18 cellular contexts compared by ENCODE assay signal in the genomic region with DNA sequence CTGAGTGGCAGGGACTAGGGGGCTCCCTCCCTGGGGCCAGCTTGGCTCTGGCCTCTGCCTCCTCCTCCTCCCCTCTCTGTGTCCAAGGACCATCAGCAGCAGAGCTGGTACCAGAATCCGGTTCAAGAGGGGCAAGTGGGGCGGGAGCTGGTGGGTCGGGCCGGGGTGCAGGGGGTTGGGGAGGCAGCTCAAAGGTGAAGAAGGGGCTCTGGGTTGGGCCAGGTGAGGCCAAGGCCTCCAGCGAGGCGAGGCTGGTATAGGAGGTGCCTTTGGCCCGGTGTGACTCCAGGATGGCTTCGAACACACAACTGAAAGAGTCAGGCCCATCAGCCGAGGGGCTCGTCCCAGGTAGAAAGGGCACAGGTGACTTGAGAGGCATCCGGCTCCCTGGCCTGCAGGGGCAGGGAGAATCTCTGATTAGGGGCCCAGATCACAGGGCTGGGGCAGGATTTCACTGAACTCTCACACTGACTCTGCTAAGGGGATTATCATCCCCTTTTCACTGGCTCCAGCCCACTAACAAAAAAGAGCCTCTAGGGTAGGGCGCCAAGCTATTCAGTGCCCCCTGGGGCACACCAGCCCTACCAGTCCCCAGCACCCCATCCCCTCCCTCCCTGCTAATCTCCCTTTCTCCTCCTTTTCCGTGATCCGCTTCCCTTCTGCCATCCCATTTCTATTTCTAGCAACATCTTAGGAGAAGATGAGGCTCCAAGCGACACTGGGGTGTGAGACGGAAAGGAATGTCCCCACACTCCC. TPM values are rescaled to one million over a fixed set of nuclear protein-coding genes. Genes with fewer than 3 reads are reported as not detected.
"Had no signal": no experiment of that assay in that cellular context is flagged by ENCODE, and none has a peak within 500 bp of the region (broad histone marks: within the 10 kb centered on the region; RNA-seq: fewer than 3 reads in every experiment).

No MANE protein-coding gene starts in this region.

- H3K9me3 Mint-ChIP-seq: mesothelial cell of epicardium; natural killer cell treated with Interleukin-12 subunit alpha and Interleukin-12 subunit beta and Interleukin-15 and Interleukin-18, amount 100 ng/mL, for 72 hours; T-cell had no signal

- H3K27ac ChIP-seq: ascending aorta, breast epithelium, esophagus squamous epithelium, prostate gland, right atrium auricular region, stomach, testis had no signal

- H3K4me1 ChIP-seq: breast epithelium, prostate gland had no signal

- H3K27me3 ChIP-seq: testis had no signal

- ATAC-seq: SK-N-SH treated with all-trans-retinoic acid at 6 μM for 48 hours, T-cell had no signal

- H3K27ac Mint-ChIP-seq: mesothelial cell of epicardium; natural killer cell treated with Interleukin-12 subunit alpha and Interleukin-12 subunit beta and Interleukin-15 and Interleukin-18, amount 100 ng/mL, for 72 hours; T-cell had no signal

- H3K36me3 Mint-ChIP-seq: mesothelial cell of epicardium, T-cell had no signal

- H3K4me3 ChIP-seq: ascending aorta, breast epithelium, esophagus squamous epithelium, prostate gland, right atrium auricular region, stomach, testis had no signal

- H3K4me3 Mint-ChIP-seq: mesothelial cell of epicardium; natural killer cell treated with Interleukin-12 subunit alpha and Interleukin-12 subunit beta and Interleukin-15 and Interleukin-18, amount 100 ng/mL, for 72 hours; T-cell had no signal

- H3K36me3 ChIP-seq: ascending aorta, breast epithelium, esophagus squamous epithelium, prostate gland, right atrium auricular region, stomach had no signal

- H3K9me3 ChIP-seq: ascending aorta, breast epithelium, esophagus squamous epithelium, prostate gland, right atrium auricular region, stomach, testis had no signal

- DNase-seq: activated CD8-positive, alpha-beta memory T cell treated with anti-CD3 and anti-CD28 coated beads for 24 hours; activated effector memory CD4-positive, alpha-beta T cell treated with anti-CD3 and anti-CD28 coated beads, Interleukin-2, amount 50 U/mL, for 16 hours; activated naive CD4-positive, alpha-beta T cell treated with anti-CD3 and anti-CD28 coated beads, Interleukin-2, amount 50 U/mL, for 16 hours; cerebellar nuclear complex; effector memory CD4-positive, alpha-beta T cell; esophagus squamous epithelium; stomach; T-cell; testis had no signal

RNA-seq across cellular contexts. Expression of a gene that starts 4.6 kb away (rescaled TPM):
- total RNA-seq: ascending aorta had no signal

RNA-seq across cellular contexts. Expression of a gene that starts 37.4 kb away (rescaled TPM):
- total RNA-seq: ascending aorta, lung microvascular endothelial cell, mesothelial cell of epicardium, osteocyte, right atrium auricular region had no signal
